ENCODE assay signal across 18 cellular contexts in the genomic region with DNA sequence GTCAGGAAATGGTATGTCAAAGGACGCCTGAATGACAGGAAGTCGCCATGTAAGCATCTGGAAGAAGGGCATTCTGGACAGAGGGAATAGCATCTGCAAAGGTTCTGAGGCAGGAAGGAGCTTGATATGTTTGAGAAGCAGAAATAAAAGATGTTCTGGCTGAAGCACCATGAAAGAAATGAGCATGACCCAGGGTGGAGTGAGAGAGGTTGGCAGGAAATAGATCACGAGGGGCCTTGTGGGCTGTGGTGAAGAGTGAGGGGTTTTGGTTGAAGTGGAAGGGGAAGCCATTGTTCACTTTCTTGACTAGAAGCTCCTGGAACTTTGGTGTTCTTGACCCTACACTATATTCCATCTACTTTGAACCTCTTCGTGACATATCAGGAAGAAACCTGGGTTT.
DNase-seq lines count a peak whose midpoint lies in the region; ATAC-seq and TF ChIP-seq lines count a peak whose summit lies in the region.
"Had no signal": no experiment of that assay in that cellular context is flagged by ENCODE, and none has a peak within 500 bp of the region (broad histone marks: within the 10 kb centered on the region; RNA-seq: fewer than 3 reads in every experiment).

No MANE protein-coding gene starts in this region.

- no peaks in the 10 kb centered on the region for H3K9me3 ChIP-seq in thymus (ENCODE audit: control insufficient read depth)
- H3K9me3 ChIP-seq: left lung, neutrophil had no signal

- CTCF ChIA-PET in activated naive CD4-positive, alpha-beta T cell treated with anti-CD3 and anti-CD28 coated beads for 36 hours (lab: Charles Lee): interaction anchor here (0.6 to 6.9 kb wide), 3 partner anchors 9 to 304 kb away, joined by 3 to 38 read pairs (median 3); no protein-coding TSS in a partner anchor
- CTCF ChIA-PET in activated CD4-positive, alpha-beta memory T cell treated with anti-CD3 and anti-CD28 coated beads for 36 hours (lab: Charles Lee): interaction anchor here (1.0 to 3.3 kb wide), 2 partner anchors 9 to 87 kb away, joined by 3 to 17 read pairs; no protein-coding TSS in a partner anchor
- CTCF ChIA-PET in WTC11 (lab: Charles Lee): interaction anchor here (2.9 kb wide), 1 partner anchor 8 kb away, joined by 10 read pairs; no protein-coding TSS in a partner anchor

- no peaks in the 10 kb centered on the region for H3K27me3 Mint-ChIP-seq in activated naive CD4-positive, alpha-beta T cell treated with anti-CD3 and anti-CD28 coated beads for 36 hours (ENCODE audit: low read depth)
- H3K27me3 Mint-ChIP-seq in activated CD4-positive, alpha-beta memory T cell treated with anti-CD3 and anti-CD28 coated beads for 36 hours: no peaks in the 10 kb centered on the region
- H3K27me3 Mint-ChIP-seq in WTC11 (ENCODE audit: low read depth): peaks cover 3% of the 10 kb centered on the region; the same call in 1 of the 2 replicates

- no peaks in the 10 kb centered on the region for H3K36me3 Mint-ChIP-seq in activated naive CD4-positive, alpha-beta T cell treated with anti-CD3 and anti-CD28 coated beads for 36 hours (ENCODE audit: low read depth)
- H3K36me3 Mint-ChIP-seq in activated CD4-positive, alpha-beta memory T cell treated with anti-CD3 and anti-CD28 coated beads for 36 hours: no peaks in the 10 kb centered on the region
- no peaks in the 10 kb centered on the region for H3K36me3 Mint-ChIP-seq in WTC11

- H3K9me3 Mint-ChIP-seq in activated naive CD4-positive, alpha-beta T cell treated with anti-CD3 and anti-CD28 coated beads for 36 hours: no peaks in the 10 kb centered on the region
- H3K9me3 Mint-ChIP-seq in activated CD4-positive, alpha-beta memory T cell treated with anti-CD3 and anti-CD28 coated beads for 36 hours: no peaks in the 10 kb centered on the region
- peaks cover 8% of the 10 kb centered on the region for H3K9me3 Mint-ChIP-seq in WTC11

- POLR2A ChIA-PET in activated CD4-positive, alpha-beta memory T cell treated with anti-CD3 and anti-CD28 coated beads for 36 hours (lab: Charles Lee): no interaction called here
- POLR2A ChIA-PET in WTC11 (lab: Charles Lee): no interaction called here

- no peaks in the 10 kb centered on the region for H3K36me3 ChIP-seq in thymus (ENCODE audit: control insufficient read depth, insufficient read depth)
- H3K36me3 ChIP-seq: left lung, neutrophil had no signal

- WGBS in thymus: 49% methylated on average over 4 of the region's 4 CpGs

- peaks cover 7% of the 10 kb centered on the region for H3K4me1 ChIP-seq in thymus (ENCODE audit: control insufficient read depth, insufficient read depth, low read length)
- H3K4me1 ChIP-seq: left lung had no signal

- no peak for TF ChIP-seq CTCF in WTC11 (IDR thresholded peaks at IDR 0.05)

- H3K4me1 Mint-ChIP-seq in activated naive CD4-positive, alpha-beta T cell treated with anti-CD3 and anti-CD28 coated beads for 36 hours (ENCODE audit: low read depth): peaks cover 54% of the 10 kb centered on the region
- peaks cover 52% of the 10 kb centered on the region for H3K4me1 Mint-ChIP-seq in activated CD4-positive, alpha-beta memory T cell treated with anti-CD3 and anti-CD28 coated beads for 36 hours (ENCODE audit: low read depth)
- peaks cover 7% of the 10 kb centered on the region for H3K4me1 Mint-ChIP-seq in WTC11

- intact Hi-C loops in activated naive CD4-positive, alpha-beta T cell treated with anti-CD3 and anti-CD28 coated beads for 36 hours (cut with micrococcal nuclease): no loop called here
- intact Hi-C loops in activated CD4-positive, alpha-beta memory T cell treated with anti-CD3 and anti-CD28 coated beads for 36 hours (cut with micrococcal nuclease): no loop called here
- intact Hi-C loops in head of caudate nucleus (cut with DNase I): no loop called here

- H3K27me3 ChIP-seq in thymus (ENCODE audit: control insufficient read depth, insufficient read depth): no peaks in the 10 kb centered on the region
- H3K27me3 ChIP-seq: left lung, neutrophil had no signal

- H3K4me3 ChIP-seq in thymus (ENCODE audit: low read length): no peak overlapping the region
- H3K4me3 ChIP-seq: left lung had no signal

- peak overlapping the region; percentile 68 for H3K27ac ChIP-seq in thymus (ENCODE audit: low read depth)
- H3K27ac ChIP-seq: left lung, neutrophil had no signal

- no peak for DNase-seq in activated naive CD4-positive, alpha-beta T cell treated with anti-CD3 and anti-CD28 coated beads for 36 hours
- no peak for DNase-seq in activated naive CD4-positive, alpha-beta T cell treated with anti-CD3 and anti-CD28 coated beads, Interleukin-2, amount 50 U/mL, for 16 hours
- peak; percentile 43 for DNase-seq in activated CD4-positive, alpha-beta memory T cell treated with anti-CD3 and anti-CD28 coated beads for 36 hours
- peak; percentile 61 for DNase-seq in central memory CD4-positive, alpha-beta T cell
- DNase-seq in WTC11 (ENCODE audit: low spot score) (no peak), head of caudate nucleus (no peak)
- DNase-seq: aorta, Caco-2, cerebellar nuclear complex, IMR-90, left lung, NCI-H1436 treated with DMSO at 0.1 percent for 48 hours, NCI-H774, SHP77 treated with DMSO at 0.1 percent for 48 hours, small intestine had no signal

- ATAC-seq in HG03196 (IDR thresholded peaks at IDR 0.05; ENCODE audit: unreplicated experiment): no peak
- ATAC-seq in WTC11: no peak
- ATAC-seq: left lung had no signal

- H3K4me3 Mint-ChIP-seq in activated naive CD4-positive, alpha-beta T cell treated with anti-CD3 and anti-CD28 coated beads for 36 hours: peak overlapping the region; percentile 2
- no peak overlapping the region for H3K4me3 Mint-ChIP-seq in activated CD4-positive, alpha-beta memory T cell treated with anti-CD3 and anti-CD28 coated beads for 36 hours
- no peak overlapping the region for H3K4me3 Mint-ChIP-seq in WTC11

- H3K27ac Mint-ChIP-seq in activated naive CD4-positive, alpha-beta T cell treated with anti-CD3 and anti-CD28 coated beads for 36 hours: peak overlapping the region; percentile 60
- H3K27ac Mint-ChIP-seq in activated CD4-positive, alpha-beta memory T cell treated with anti-CD3 and anti-CD28 coated beads for 36 hours: peak overlapping the region; percentile 36
- H3K27ac Mint-ChIP-seq in WTC11: no peak overlapping the region

TF ChIP-seq in WTC11, 78 proteins besides CTCF, POLR2A, EP300 and RAD21:
- TF ChIP-seq ZNF317 (CRISPR knock-in tag; IDR thresholded peaks at IDR 0.05; ENCODE audit: borderline replicate concordance, low read depth): no peak
- no peak for TF ChIP-seq TP53 (CRISPR knock-in tag; IDR thresholded peaks at IDR 0.05)
TF ChIP-seq in WTC11: peak in this region for 0.

Comparison
In these comparisons a context has a peak if more than half of its experiments do, and no peak if none do; other contexts are left out.
1. DNase-seq: peak in activated CD4-positive, alpha-beta memory T cell treated with anti-CD3 and anti-CD28 coated beads for 36 hours (single experiment) and central memory CD4-positive, alpha-beta T cell (single experiment); none in activated naive CD4-positive, alpha-beta T cell treated with anti-CD3 and anti-CD28 coated beads for 36 hours (single experiment), activated naive CD4-positive, alpha-beta T cell treated with anti-CD3 and anti-CD28 coated beads, Interleukin-2, amount 50 U/mL, for 16 hours (single experiment), WTC11 (single experiment) and head of caudate nucleus (0 of 42).